ENCODE assay signal across 19 cellular contexts in the genomic region with DNA sequence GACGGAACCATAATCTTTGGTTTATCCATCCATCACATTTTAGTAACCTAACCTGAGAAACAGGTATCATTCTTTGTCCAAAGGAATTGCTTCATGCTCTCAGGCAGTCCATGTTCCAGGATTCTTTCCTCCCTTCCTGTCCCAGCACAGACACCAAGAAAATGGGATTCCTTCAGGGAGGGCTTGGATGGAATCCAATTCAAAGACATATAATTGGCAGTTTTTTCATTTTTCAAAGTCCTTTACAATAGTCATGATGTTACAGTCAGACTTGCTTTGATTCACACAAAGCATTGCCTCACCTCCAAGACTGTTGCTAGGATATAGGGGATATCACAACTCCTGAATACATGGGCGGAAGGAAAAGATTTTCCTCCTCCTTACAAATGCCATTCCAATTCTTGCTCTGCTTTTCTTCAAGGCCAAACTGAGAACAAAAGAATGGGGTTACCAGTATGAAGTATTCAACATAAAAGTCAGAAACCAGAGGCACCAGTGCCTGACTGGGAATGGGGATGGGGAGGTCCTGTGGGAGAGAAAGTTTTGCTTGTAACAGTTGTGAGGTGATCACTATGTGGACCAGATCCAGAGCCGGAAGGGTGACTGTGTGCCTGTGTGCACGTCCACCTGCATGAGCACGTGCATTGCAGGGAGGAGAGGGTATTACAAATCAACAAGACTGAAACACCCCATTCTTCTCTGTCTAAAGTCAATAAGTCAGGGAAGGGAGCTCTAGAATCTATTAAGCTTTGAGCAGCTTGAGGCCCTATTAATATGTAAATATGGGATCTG.
"Had no signal": no experiment of that assay in that cellular context is flagged by ENCODE, and none has a peak within 500 bp of the region (broad histone marks: within the 10 kb centered on the region; RNA-seq: fewer than 3 reads in every experiment).

No MANE protein-coding gene starts in this region.

- H3K4me3 Mint-ChIP-seq: activated CD4-positive, alpha-beta T cell treated with anti-CD3 and anti-CD28 coated beads, Interleukin-2, amount 10 ng/mL, durations not matched to agents 7 days and 5 days; activated naive CD4-positive, alpha-beta T cell treated with anti-CD3 and anti-CD28 coated beads, Interleukin-2, amount 10 ng/mL, durations not matched to agents 7 days and 5 days; activated T-cell treated with anti-CD3 and anti-CD28 coated beads, Interleukin-2, amount 50 U/mL, for 4 hours; natural killer cell treated with Interleukin-12 subunit alpha and Interleukin-12 subunit beta and Interleukin-15 and Interleukin-18, amount 100 ng/mL, for 72 hours had no signal

- H3K27me3 Mint-ChIP-seq: activated CD4-positive, alpha-beta T cell treated with anti-CD3 and anti-CD28 coated beads, Interleukin-2, amount 10 ng/mL, durations not matched to agents 7 days and 5 days; natural killer cell treated with Interleukin-12 subunit alpha and Interleukin-12 subunit beta and Interleukin-15 and Interleukin-18, amount 100 ng/mL, for 72 hours had no signal

- H3K9me3 Mint-ChIP-seq: activated T-cell treated with anti-CD3 and anti-CD28 coated beads, Interleukin-2, amount 50 U/mL, for 4 hours; natural killer cell treated with Interleukin-12 subunit alpha and Interleukin-12 subunit beta and Interleukin-15 and Interleukin-18, amount 100 ng/mL, for 72 hours had no signal

- H3K27me3 ChIP-seq: ascending aorta, thyroid gland, uterus had no signal

- ATAC-seq: activated CD4-positive, CD25-positive, alpha-beta regulatory T cell treated with anti-CD3 and anti-CD28 coated beads, Interleukin-2, amount 50 U/mL, for 24 hours; activated T-cell treated with anti-CD3 and anti-CD28 coated beads, Interleukin-2, amount 50 U/mL, for 4 hours; natural killer cell treated with Interleukin-12 subunit alpha and Interleukin-12 subunit beta and Interleukin-15 and Interleukin-18, amount 100 ng/mL, for 72 hours had no signal

- H3K27ac Mint-ChIP-seq: activated CD4-positive, alpha-beta T cell treated with anti-CD3 and anti-CD28 coated beads, Interleukin-2, amount 10 ng/mL, durations not matched to agents 7 days and 5 days; activated naive CD4-positive, alpha-beta T cell treated with anti-CD3 and anti-CD28 coated beads, Interleukin-2, amount 10 ng/mL, durations not matched to agents 7 days and 5 days; natural killer cell treated with Interleukin-12 subunit alpha and Interleukin-12 subunit beta and Interleukin-15 and Interleukin-18, amount 100 ng/mL, for 72 hours had no signal

- H3K27ac ChIP-seq: ascending aorta, thyroid gland, uterus had no signal

- H3K4me1 ChIP-seq: ascending aorta, thyroid gland, uterus had no signal

- H3K4me1 Mint-ChIP-seq: activated CD4-positive, alpha-beta T cell treated with anti-CD3 and anti-CD28 coated beads, Interleukin-2, amount 10 ng/mL, durations not matched to agents 7 days and 5 days; activated naive CD4-positive, alpha-beta T cell treated with anti-CD3 and anti-CD28 coated beads, Interleukin-2, amount 10 ng/mL, durations not matched to agents 7 days and 5 days had no signal

- H3K4me3 ChIP-seq: ascending aorta, thyroid gland, uterus had no signal

- DNase-seq: activated CD4-positive, alpha-beta T cell treated with anti-CD3 and anti-CD28 coated beads, Interleukin-2, amount 10 ng/mL, durations not matched to agents 7 days and 5 days; activated CD8-positive, alpha-beta memory T cell treated with anti-CD3 and anti-CD28 coated beads, Interleukin-2, amount 50 U/mL, for 4 hours; activated effector memory CD4-positive, alpha-beta T cell treated with Interleukin-2 at 50 U/mL for 16 hours; activated naive CD4-positive, alpha-beta T cell treated with anti-CD3 and anti-CD28 coated beads, Interleukin-2, amount 10 ng/mL, durations not matched to agents 7 days and 5 days; activated T-cell treated with anti-CD3 and anti-CD28 coated beads, Interleukin-2, amount 50 U/mL, for 4 hours; effector CD4-positive, alpha-beta T cell; foreskin fibroblast; mesendoderm; occipital lobe; stimulated activated CD4-positive, alpha-beta T cell treated with anti-CD3 and anti-CD28 coated beads, Interleukin-12 subunit alpha, Interleukin-12 subunit beta, amount 100 ng/mL, for 4 hours; stimulated activated CD4-positive, alpha-beta T cell treated with anti-CD3 and anti-CD28 coated beads, Interleukin-1b, Interleukin-23, amount 100 ng/mL, for 48 hours; stimulated activated CD8-positive, alpha-beta memory T cell treated with anti-CD3 and anti-CD28 coated beads, Interleukin-4, amount 100 ng/mL, for 48 hours; stimulated activated naive CD4-positive, alpha-beta T cell; thyroid gland; uterus had no signal

- FAIRE-seq: endothelial cell of umbilical vein had no signal

- H3K36me3 ChIP-seq: ascending aorta, thyroid gland, uterus had no signal

- H3K9me3 ChIP-seq: ascending aorta, thyroid gland, uterus had no signal
